8 cellular contexts compared by ENCODE assay signal in the genomic region with DNA sequence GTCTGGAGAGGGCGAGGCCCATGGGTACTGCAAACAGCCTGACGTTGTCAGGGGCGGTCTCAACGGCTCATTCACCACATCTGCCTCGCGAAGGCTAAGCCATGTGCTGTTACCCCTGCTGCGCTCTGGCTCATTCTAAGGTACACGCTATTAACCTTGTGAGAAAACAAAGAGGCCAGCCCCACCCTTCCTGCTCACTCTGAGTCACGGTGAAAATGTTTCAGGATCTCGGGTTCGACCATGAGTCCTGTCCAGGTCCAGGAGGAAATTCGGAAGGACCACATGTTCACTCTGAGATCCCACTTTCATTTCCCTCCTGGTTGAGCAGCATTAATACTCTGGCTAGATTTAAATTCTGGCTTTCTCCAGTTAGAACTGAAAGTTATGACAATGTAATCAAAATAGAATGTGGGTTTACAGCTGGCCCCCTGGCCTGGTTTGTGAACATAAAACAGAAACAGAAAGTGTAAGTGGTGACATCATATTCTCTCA. TPM values are rescaled to one million over a fixed set of nuclear protein-coding genes. Genes with fewer than 3 reads are reported as not detected.
DNase-seq lines count a peak whose midpoint lies in the region; ATAC-seq and TF ChIP-seq lines count a peak whose summit lies in the region.

No MANE protein-coding gene starts in this region.

- no peak for TF ChIP-seq CTCF in CD8-positive, alpha-beta T cell (IDR thresholded peaks at IDR 0.05)
- no peak for TF ChIP-seq CTCF in dorsolateral prefrontal cortex (IDR thresholded peaks at IDR 0.05 in 54 of 56, conservative IDR thresholded peaks at IDR 0.05 in 2 of 56; ENCODE audit: low read depth in 1 of 56, partially characterized antibody in 56 of 56)

- peaks cover 3% of the 10 kb centered on the region for H3K27me3 Mint-ChIP-seq in CD8-positive, alpha-beta T cell (ENCODE audit: low read depth)
- H3K27me3 Mint-ChIP-seq in T-cell: peaks cover 8 to 9% of the 10 kb centered on the region in 2 donors
- H3K27me3 Mint-ChIP-seq in natural killer cell treated with Interleukin-12 subunit alpha and Interleukin-12 subunit beta and Interleukin-15 and Interleukin-18, amount 100 ng/mL, for 72 hours: peaks cover 2 to 12% of the 10 kb centered on the region in 2 donors

- ATAC-seq in CD8-positive, alpha-beta T cell: peak; percentile 95
- ATAC-seq in GM19328 (IDR thresholded peaks at IDR 0.05; ENCODE audit: unreplicated experiment) (peak; percentile 85), HG03196 (IDR thresholded peaks at IDR 0.05; ENCODE audit: unreplicated experiment) (peak; percentile 87), T-cell (replicated peaks in 1 of 4) (peak; percentile 56 to 86 (median 69))
- ATAC-seq in natural killer cell treated with Interleukin-12 subunit alpha and Interleukin-12 subunit beta and Interleukin-15 and Interleukin-18, amount 100 ng/mL, for 72 hours: peak; percentile 67 to 82

- no peaks in the 10 kb centered on the region for H3K4me1 ChIP-seq in CD8-positive, alpha-beta T cell (ENCODE audit: insufficient read depth, low read length)

- intact Hi-C loops in CD8-positive, alpha-beta T cell (cut with DNase I, micrococcal nuclease): no loop called here
- intact Hi-C loops in dorsolateral prefrontal cortex (cut with DNase I): no loop called here

- H3K4me3 ChIP-seq in CD8-positive, alpha-beta T cell (ENCODE audit: low read depth, low read length): no peak overlapping the region
- H3K4me3 ChIP-seq in dorsolateral prefrontal cortex: peak overlapping the region in 2 of 59 donors; percentile 7 to 8

- CTCF ChIA-PET in CD8-positive, alpha-beta T cell (lab: Charles Lee): no interaction called here
- CTCF ChIA-PET in T-cell (lab: Charles Lee): no interaction called here

- H3K4me3 Mint-ChIP-seq in CD8-positive, alpha-beta T cell: peak overlapping the region; percentile 53
- H3K4me3 Mint-ChIP-seq in T-cell: peak overlapping the region; percentile 53 to 65 (median 61)
- peak overlapping the region; percentile 80 for H3K4me3 Mint-ChIP-seq in natural killer cell treated with Interleukin-12 subunit alpha and Interleukin-12 subunit beta and Interleukin-15 and Interleukin-18, amount 100 ng/mL, for 72 hours

- peak overlapping the region; percentile 54 for H3K27ac ChIP-seq in CD8-positive, alpha-beta T cell (ENCODE audit: low read depth, low read length)
- peak overlapping the region in 43 of 59 donors; percentile 1 to 91 (median 51) for H3K27ac ChIP-seq in dorsolateral prefrontal cortex

- peaks cover 6% of the 10 kb centered on the region for H3K4me1 Mint-ChIP-seq in CD8-positive, alpha-beta T cell (ENCODE audit: low read depth)
- H3K4me1 Mint-ChIP-seq in T-cell: peaks cover 6 to 13% (median 10%) of the 10 kb centered on the region in 3 donors
- H3K4me1 Mint-ChIP-seq in natural killer cell treated with Interleukin-12 subunit alpha and Interleukin-12 subunit beta and Interleukin-15 and Interleukin-18, amount 100 ng/mL, for 72 hours (ENCODE audit: low read depth in 2 of 2): peaks cover 12 to 22% of the 10 kb centered on the region in 2 donors

- no peaks in the 10 kb centered on the region for H3K36me3 Mint-ChIP-seq in CD8-positive, alpha-beta T cell
- no peaks in the 10 kb centered on the region for H3K36me3 Mint-ChIP-seq in T-cell
- H3K36me3 Mint-ChIP-seq in natural killer cell treated with Interleukin-12 subunit alpha and Interleukin-12 subunit beta and Interleukin-15 and Interleukin-18, amount 100 ng/mL, for 72 hours: no peaks in the 10 kb centered on the region

- POLR2A ChIA-PET in CD8-positive, alpha-beta T cell (lab: Charles Lee): no interaction called here
- POLR2A ChIA-PET in T-cell (lab: Charles Lee): no interaction called here

- H3K27me3 ChIP-seq in CD8-positive, alpha-beta T cell (ENCODE audit: insufficient read depth, low read length): no peaks in the 10 kb centered on the region
- H3K27me3 ChIP-seq in dorsolateral prefrontal cortex: peaks cover 0 to 4% (median 0%) of the 10 kb centered on the region in 45 donors

- no peaks in the 10 kb centered on the region for H3K36me3 ChIP-seq in CD8-positive, alpha-beta T cell (ENCODE audit: insufficient read depth, low read length)

- peak overlapping the region; percentile 82 for H3K27ac Mint-ChIP-seq in CD8-positive, alpha-beta T cell
- H3K27ac Mint-ChIP-seq in T-cell: peak overlapping the region; percentile 78 to 82
- H3K27ac Mint-ChIP-seq in natural killer cell treated with Interleukin-12 subunit alpha and Interleukin-12 subunit beta and Interleukin-15 and Interleukin-18, amount 100 ng/mL, for 72 hours: peak overlapping the region; percentile 85 to 90

- no peaks in the 10 kb centered on the region for H3K9me3 Mint-ChIP-seq in CD8-positive, alpha-beta T cell
- H3K9me3 Mint-ChIP-seq in T-cell: no peaks in the 10 kb centered on the region
- no peaks in the 10 kb centered on the region for H3K9me3 Mint-ChIP-seq in natural killer cell treated with Interleukin-12 subunit alpha and Interleukin-12 subunit beta and Interleukin-15 and Interleukin-18, amount 100 ng/mL, for 72 hours

- no peaks in the 10 kb centered on the region for H3K9me3 ChIP-seq in CD8-positive, alpha-beta T cell (ENCODE audit: low read length)

- peak in 5 of 7 experiments; percentile 7 to 58 (median 12) for DNase-seq in CD8-positive, alpha-beta T cell
- peak in 31 of 34 experiments; percentile 11 to 67 (median 42) for DNase-seq in T-cell
- DNase-seq in dorsolateral prefrontal cortex: no peak
- no peak for DNase-seq in natural killer cell treated with Interleukin-12 subunit alpha and Interleukin-12 subunit beta and Interleukin-15 and Interleukin-18, amount 100 ng/mL, for 72 hours (ENCODE audit: low spot score)
- DNase-seq in hypothalamus (lab: John Stamatoyannopoulos, UW): no peak
- no peak for DNase-seq in putamen (ENCODE audit: low spot score)

RNA-seq across cellular contexts. Expression of a gene that starts 55.2 kb away (rescaled TPM):
- total RNA-seq in CD8-positive, alpha-beta T cell: not detected
- total RNA-seq in T-cell (under 1 TPM in 3 of 5 donors, not detected in 2; 0.16 to 0.79 (median 0.35) TPM), dorsolateral prefrontal cortex (100 to 1,000 TPM in 1 of 120 experiments, 10 to 100 TPM in 119; 13.7 to 161 (median 36.0) TPM)
- not detected for total RNA-seq in natural killer cell treated with Interleukin-12 subunit alpha and Interleukin-12 subunit beta and Interleukin-15 and Interleukin-18, amount 100 ng/mL, for 72 hours

Comparison
In these comparisons a context has a peak if more than half of its experiments do, and no peak if none do; other contexts are left out.
1. DNase-seq: peak in CD8-positive, alpha-beta T cell (5 of 7) and T-cell (31 of 34); none in dorsolateral prefrontal cortex (0 of 10), natural killer cell treated with Interleukin-12 subunit alpha and Interleukin-12 subunit beta and Interleukin-15 and Interleukin-18, amount 100 ng/mL, for 72 hours (single experiment), hypothalamus (0 of 51) and putamen (single experiment).
2. RNA of a gene that starts 55.2 kb away (total RNA-seq): 13.7 to 161 TPM in dorsolateral prefrontal cortex; 0.16 to 0.79 TPM in T-cell, not detected in CD8-positive, alpha-beta T cell and not detected in natural killer cell treated with Interleukin-12 subunit alpha and Interleukin-12 subunit beta and Interleukin-15 and Interleukin-18, amount 100 ng/mL, for 72 hours; every median in the first group is over 4 times any median in the second.
3. Peak in every context shown above with its lines, with median percentiles within 50 percentile points of each other: ATAC-seq, H3K27ac Mint-ChIP-seq and H3K4me3 Mint-ChIP-seq.